1 cellular context compared by ENCODE assay signal in genomic region chr22:42271191-42271813, GRCh38.
A peak's percentile ranks its signal among the peaks of the same experiment; 100 is the strongest.
TF ChIP-seq lines count a peak whose summit lies in the region.

No MANE protein-coding gene starts in this region.

TF ChIP-seq in K562, 482 proteins besides CTCF, POLR2A, EP300 and RAD21 (continued from another document):
- no peak for TF ChIP-seq REST (CRISPR knock-in tag; IDR thresholded peaks at IDR 0.05; ENCODE audit: low read depth)
- no peak for TF ChIP-seq FOXP1 (CRISPR knock-in tag; IDR thresholded peaks at IDR 0.05)
- TF ChIP-seq NR2C1 (IDR thresholded peaks at IDR 0.05) = peak; percentile 49
- TF ChIP-seq NR2C1 (tag; IDR thresholded peaks at IDR 0.05) = peak; percentile 51; the same call in 1 of the 2 replicates
- no peak for TF ChIP-seq NCOA1 (IDR thresholded peaks at IDR 0.05; ENCODE audit: low read depth)
- TF ChIP-seq NR2C2 (CRISPR knock-in tag; IDR thresholded peaks at IDR 0.05) = no peak
- peak; percentile 57 for TF ChIP-seq NR2C2 (tag; IDR thresholded peaks at IDR 0.05)
- no peak for TF ChIP-seq FOXA3 (CRISPR knock-in tag; conservative IDR thresholded peaks at IDR 0.05 in 1 of 2, IDR thresholded peaks at IDR 0.05 in 1 of 2)
- TF ChIP-seq GABPB2 (CRISPR knock-in tag; conservative IDR thresholded peaks at IDR 0.05) = no peak
